20 cellular contexts compared by ENCODE assay signal in genomic region chr1:64631346-64632052, GRCh38.
DNase-seq lines count a peak whose midpoint lies in the region; ATAC-seq lines count a peak whose summit lies in the region.
"Had no signal": no experiment of that assay in that cellular context is flagged by ENCODE, and none has a peak within 500 bp of the region (broad histone marks: within the 10 kb centered on the region; RNA-seq: fewer than 3 reads in every experiment).

No MANE protein-coding gene starts in this region.

- H3K4me3 Mint-ChIP-seq in stimulated activated naive CD8-positive, alpha-beta T cell treated with anti-CD3 and anti-CD28 coated beads, Interleukin-15, amount 100 ng/mL, for 72 hours, result peak overlapping the region; percentile 46 to 62
- H3K4me3 Mint-ChIP-seq: activated CD4-positive, alpha-beta memory T cell treated with anti-CD3 and anti-CD28 coated beads, Interleukin-2, amount 10 ng/mL, durations not matched to agents 7 days and 5 days had no signal

- peak overlapping the region in 1 of 2 donors; percentile 6 for H3K27ac Mint-ChIP-seq in stimulated activated naive CD8-positive, alpha-beta T cell treated with anti-CD3 and anti-CD28 coated beads, Interleukin-15, amount 100 ng/mL, for 72 hours
- H3K27ac Mint-ChIP-seq: activated CD4-positive, alpha-beta memory T cell treated with anti-CD3 and anti-CD28 coated beads, Interleukin-2, amount 10 ng/mL, durations not matched to agents 7 days and 5 days had no signal

- no peak for DNase-seq in stimulated activated naive CD8-positive, alpha-beta T cell treated with anti-CD3 and anti-CD28 coated beads, Interleukin-15, amount 100 ng/mL, for 72 hours
- DNase-seq in stimulated activated naive CD8-positive, alpha-beta T cell treated with anti-CD3 and anti-CD28 coated beads, Interleukin-15, Interleukin-2, amounts not matched to agents 100 U/mL and 50 U/mL, for 24 hours, result no peak
- DNase-seq in anterior cingulate cortex (lab: John Stamatoyannopoulos, UW) (peak in 36 of 58 donors; percentile 4 to 83 (median 26)), medulla oblongata (ENCODE audit: extremely low spot score) (peak; percentile 57), NCI-H1417 treated with DMSO at 0.1 percent for 48 hours (lab: John Stamatoyannopoulos, UW) (no peak), NCI-H82 (lab: John Stamatoyannopoulos, UW) (no peak)
- no peak for DNase-seq in activated CD4-positive, CD25-positive, alpha-beta regulatory T cell (lab: John Stamatoyannopoulos, UW)
- DNase-seq: activated CD4-positive, alpha-beta memory T cell treated with anti-CD3 and anti-CD28 coated beads, Interleukin-2, amount 10 ng/mL, durations not matched to agents 7 days and 5 days; activated gamma-delta T cell; Calu3; dermis blood vessel endothelial cell; kidney glomerular epithelial cell; NCI-H1048; NCI-H446 treated with DMSO at 0.1 percent for 48 hours; occipital lobe; SIG-M5; testis; uterus had no signal

- H3K4me1 Mint-ChIP-seq in stimulated activated naive CD8-positive, alpha-beta T cell treated with anti-CD3 and anti-CD28 coated beads, Interleukin-15, amount 100 ng/mL, for 72 hours, result peaks cover 17% of the 10 kb centered on the region

- no peaks in the 10 kb centered on the region for H3K9me3 Mint-ChIP-seq in stimulated activated naive CD8-positive, alpha-beta T cell treated with anti-CD3 and anti-CD28 coated beads, Interleukin-15, amount 100 ng/mL, for 72 hours
- H3K9me3 Mint-ChIP-seq: activated CD4-positive, alpha-beta memory T cell treated with anti-CD3 and anti-CD28 coated beads, Interleukin-2, amount 10 ng/mL, durations not matched to agents 7 days and 5 days had no signal

- ATAC-seq in stimulated activated naive CD8-positive, alpha-beta T cell treated with anti-CD3 and anti-CD28 coated beads, Interleukin-15, amount 100 ng/mL, for 72 hours, result no peak
- no peak for ATAC-seq in stimulated activated naive CD8-positive, alpha-beta T cell treated with anti-CD3 and anti-CD28 coated beads, Interleukin-15, Interleukin-2, amounts not matched to agents 100 U/mL and 50 U/mL, for 24 hours
- no peak for ATAC-seq in HG02678 (IDR thresholded peaks at IDR 0.05; ENCODE audit: unreplicated experiment)
- ATAC-seq: activated CD4-positive, CD25-positive, alpha-beta regulatory T cell treated with anti-CD3 and anti-CD28 coated beads, Interleukin-2, amount 50 U/mL, for 24 hours had no signal

- no peaks in the 10 kb centered on the region for H3K27me3 Mint-ChIP-seq in stimulated activated naive CD8-positive, alpha-beta T cell treated with anti-CD3 and anti-CD28 coated beads, Interleukin-15, amount 100 ng/mL, for 72 hours
- H3K27me3 Mint-ChIP-seq: activated CD4-positive, alpha-beta memory T cell treated with anti-CD3 and anti-CD28 coated beads, Interleukin-2, amount 10 ng/mL, durations not matched to agents 7 days and 5 days had no signal

Comparison
In these comparisons a context has a peak if more than half of its experiments do, and no peak if none do; other contexts are left out.
1. DNase-seq: peak in anterior cingulate cortex (36 of 58) and medulla oblongata (single experiment); none in stimulated activated naive CD8-positive, alpha-beta T cell treated with anti-CD3 and anti-CD28 coated beads, Interleukin-15, amount 100 ng/mL, for 72 hours (0 of 2), stimulated activated naive CD8-positive, alpha-beta T cell treated with anti-CD3 and anti-CD28 coated beads, Interleukin-15, Interleukin-2, amounts not matched to agents 100 U/mL and 50 U/mL, for 24 hours (single experiment), NCI-H1417 treated with DMSO at 0.1 percent for 48 hours (single experiment), activated CD4-positive, CD25-positive, alpha-beta regulatory T cell (0 of 4) and NCI-H82 (single experiment).